Comparison of ENCODE assay signal across 14 cellular contexts in genomic region chrX:29487214-29487613, GRCh38.
DNase-seq lines count a peak whose midpoint lies in the region; ATAC-seq and TF ChIP-seq lines count a peak whose summit lies in the region.
"Had no signal": no experiment of that assay in that cellular context is flagged by ENCODE, and none has a peak within 500 bp of the region (broad histone marks: within the 10 kb centered on the region; RNA-seq: fewer than 3 reads in every experiment).

No MANE protein-coding gene starts in this region.

- no peak overlapping the region for H2AK5ac ChIP-seq in IMR-90 (ENCODE audit: low read depth, low read length)

- no peak overlapping the region for H2BK20ac ChIP-seq in IMR-90 (ENCODE audit: low read depth, low read length)

- no peak overlapping the region for H4K8ac ChIP-seq in IMR-90 (ENCODE audit: low read depth in 2 of 2, low read length in 2 of 2)

- in situ Hi-C loops in IMR-90 (cut with MboI; ENCODE audit: low sequenced_read_pairs), result no loop called here

- BruUV-seq in IMR-90 (replicated peaks; lab: Mats Ljungman, UMichigan), result no TSS peak

- no peaks in the 10 kb centered on the region for H3K27me3 ChIP-seq in BLaER1 treated with 17β-estradiol and CSF1 and Interleukin-3, amounts not matched to agents 10 nM and 100 nM
- no peaks in the 10 kb centered on the region for H3K27me3 ChIP-seq in IMR-90 (ENCODE audit: control insufficient read depth, insufficient read depth, low read length)
- H3K27me3 ChIP-seq: BE2C had no signal

- H3K4me1 ChIP-seq in BLaER1 treated with 17β-estradiol and CSF1 and Interleukin-3, amounts not matched to agents 10 nM and 100 nM, result peaks cover 55 to 78% (median 68%) of the 10 kb centered on the region in 10 experiments
- 0 out of 2 replicates have a peak, but pooled peaks cover 2% of the 10 kb centered on the region for H3K4me1 ChIP-seq in IMR-90 (ENCODE audit: control insufficient read depth, insufficient read depth, low read length)
- H3K4me1 ChIP-seq: BE2C, HAP-1 had no signal

- H3K56ac ChIP-seq in IMR-90 (ENCODE audit: extremely low read depth, insufficient read depth, low read length), result no peak overlapping the region

- H2BK5ac ChIP-seq in IMR-90 (ENCODE audit: low read depth, low read length, poor library complexity, severe bottlenecking), result no peak overlapping the region

- no peak overlapping the region for H4K5ac ChIP-seq in IMR-90 (ENCODE audit: low read depth, low read length)

- peak overlapping the region; percentile 55 to 94 (median 76) for H3K4me2 ChIP-seq in BLaER1 treated with 17β-estradiol and CSF1 and Interleukin-3, amounts not matched to agents 10 nM and 100 nM
- no peak overlapping the region for H3K4me2 ChIP-seq in IMR-90 (ENCODE audit: low read depth, low read length)

- H2BK120ac ChIP-seq in IMR-90 (ENCODE audit: low read depth, low read length), result no peak overlapping the region

- CTCF ChIA-PET in IMR-90 (lab: Yijun Ruan, JAX), result interaction anchor here (0.5 kb wide), 1 partner anchor 403 kb away, joined by 3 read pairs; no protein-coding TSS in a partner anchor
- CTCF ChIA-PET in RWPE1 (lab: Yijun Ruan, JAX), result no interaction called here

- H3K14ac ChIP-seq in IMR-90 (replicated peaks; ENCODE audit: low read depth, low read length), result no peak overlapping the region

- no peak overlapping the region for H3K23ac ChIP-seq in IMR-90 (ENCODE audit: low read depth, low read length)

- H3K9me3 ChIP-seq in BLaER1 treated with 17β-estradiol and CSF1 and Interleukin-3, amounts not matched to agents 10 nM and 100 nM (replicated peaks in 1 of 11), result no peaks in the 10 kb centered on the region
- no peaks in the 10 kb centered on the region for H3K9me3 ChIP-seq in IMR-90 (ENCODE audit: control insufficient read depth, insufficient read depth, low read length)
- H3K9me3 ChIP-seq: BE2C, Caco-2, HAP-1 had no signal

- H4K91ac ChIP-seq in IMR-90 (ENCODE audit: insufficient read depth, low read depth, low read length), result no peak overlapping the region

- no peak overlapping the region for H3K4me3 ChIP-seq in BLaER1 treated with 17β-estradiol and CSF1 and Interleukin-3, amounts not matched to agents 10 nM and 100 nM
- H3K4me3 ChIP-seq in IMR-90 (ENCODE audit: insufficient read depth, low read depth, low read length), result no peak overlapping the region
- H3K4me3 ChIP-seq: HAP-1 had no signal

- intact Hi-C loops in IMR-90 (cut with micrococcal nuclease), result no loop called here

- H4K20me1 ChIP-seq in BLaER1 treated with 17β-estradiol and CSF1 and Interleukin-3, amounts not matched to agents 10 nM and 100 nM, result no peaks in the 10 kb centered on the region
- no peaks in the 10 kb centered on the region for H4K20me1 ChIP-seq in IMR-90 (ENCODE audit: insufficient read depth, low read length)

- no peaks in the 10 kb centered on the region for H3K36me3 ChIP-seq in BLaER1 treated with 17β-estradiol and CSF1 and Interleukin-3, amounts not matched to agents 10 nM and 100 nM
- H3K36me3 ChIP-seq in IMR-90 (ENCODE audit: control insufficient read depth, insufficient read depth, low read length), result no peaks in the 10 kb centered on the region
- H3K36me3 ChIP-seq: BE2C, HAP-1 had no signal

- no CpG with 5 or more reads among the region's 2 CpGs for WGBS in IMR-90 (ENCODE audit: extremely low coverage in 2 of 2, insufficient read length in 1 of 2), 2 experiments

- no peaks in the 10 kb centered on the region for H3K9me1 ChIP-seq in IMR-90 (ENCODE audit: insufficient read depth, low read length)

- no peak overlapping the region for H3K18ac ChIP-seq in IMR-90 (ENCODE audit: low read depth, low read length)

- TF ChIP-seq CTCF in IMR-90 (conservative IDR thresholded peaks at IDR 0.05; ENCODE audit: low read depth, low read length), result no peak
- TF ChIP-seq CTCF in RWPE1 (conservative IDR thresholded peaks at IDR 0.05; ENCODE audit: low read depth), result no peak

- no peaks in the 10 kb centered on the region for H3K79me1 ChIP-seq in IMR-90 (ENCODE audit: low read depth in 1 of 2, low read length in 2 of 2)

- H3K9ac ChIP-seq in BLaER1 treated with 17β-estradiol and CSF1 and Interleukin-3, amounts not matched to agents 10 nM and 100 nM, result no peak overlapping the region; a peak in 2 of 22 replicates
- H3K9ac ChIP-seq in IMR-90 (ENCODE audit: low read depth, low read length), result no peak overlapping the region

- H2AK9ac ChIP-seq in IMR-90 (replicated peaks; ENCODE audit: low read depth, low read length, poor library complexity), result no peak overlapping the region

- no peak for ATAC-seq in IMR-90 (ENCODE audit: low read depth)
- ATAC-seq: HepG2 had no signal

- POLR2A ChIA-PET in IMR-90 (lab: Charles Lee; ENCODE audit: unreplicated experiment) (no interaction called here), RWPE1 (lab: Yijun Ruan, JAX; ENCODE audit: low non-redundant PET) (no interaction called here)

- no peak for TF ChIP-seq POLR2A in IMR-90 (IDR thresholded peaks at IDR 0.05; ENCODE audit: low read depth, low read length)

- H2BK15ac ChIP-seq in IMR-90 (ENCODE audit: low read depth, low read length), result no peak overlapping the region

- DNase-seq in IMR-90, result peak; percentile 12
- DNase-seq in astrocyte of the hippocampus (ENCODE audit: low read depth, low spot score), result peak; percentile 11
- DNase-seq in iris pigment epithelial cell (ENCODE audit: low read depth), result peak; percentile 14
- no peak for DNase-seq in stimulated activated CD4-positive, alpha-beta T cell treated with anti-CD3 and anti-CD28 coated beads, Interleukin-15, amount 100 ng/mL, for 24 hours
- DNase-seq in amniotic stem cell (lab: John Stamatoyannopoulos, UW), result no peak
- no peak for DNase-seq in RWPE1 (ENCODE audit: low spot score)
- no peak for DNase-seq in hepatic stellate cell (ENCODE audit: low spot score)
- DNase-seq: BE2C; Caco-2; CD8-positive, alpha-beta memory T cell; GF-D8 had no signal

- TF ChIP-seq RAD21 in IMR-90 (IDR thresholded peaks at IDR 0.05; ENCODE audit: low read length), result no peak

- dilution Hi-C loops in IMR-90 (cut with HindIII; ENCODE audit: low sequenced_read_pairs, unreplicated experiment), result no loop called here

- no peak overlapping the region for H3K4ac ChIP-seq in IMR-90 (ENCODE audit: low read depth, low read length)

- no peak overlapping the region for H2AFZ ChIP-seq in IMR-90 (replicated peaks; ENCODE audit: low read length, poor library complexity)

- H3K27ac ChIP-seq in BLaER1 treated with 17β-estradiol and CSF1 and Interleukin-3, amounts not matched to agents 10 nM and 100 nM, result peak overlapping the region; percentile 43 to 81 (median 72); a peak in 21 of 22 replicates
- H3K27ac ChIP-seq in IMR-90 (ENCODE audit: insufficient read depth, low read length) (no peak overlapping the region), RWPE1 (no peak overlapping the region)

TF ChIP-seq in IMR-90, 13 proteins besides CTCF, POLR2A, EP300 and RAD21:
- TF ChIP-seq RFX5 (IDR thresholded peaks at IDR 0.05; ENCODE audit: low read depth, low read length) (no peak), BHLHE40 (IDR thresholded peaks at IDR 0.05; ENCODE audit: low read depth, low read length) (no peak), MXI1 (IDR thresholded peaks at IDR 0.05; ENCODE audit: borderline replicate concordance, low read depth, low read length) (no peak), CEBPB (IDR thresholded peaks at IDR 0.05; ENCODE audit: low read depth, low read length) (no peak), RCOR1 (IDR thresholded peaks at IDR 0.05; ENCODE audit: insufficient replicate concordance, low read length) (no peak), CHD1 (IDR thresholded peaks at IDR 0.05; ENCODE audit: low read depth, low read length) (no peak), NFE2L2 (IDR thresholded peaks at IDR 0.05; ENCODE audit: low read depth, low read length) (no peak), USF2 (IDR thresholded peaks at IDR 0.05; ENCODE audit: low read depth, low read length) (no peak), MAFK (IDR thresholded peaks at IDR 0.05; ENCODE audit: low read depth, low read length) (no peak), FOS (IDR thresholded peaks at IDR 0.05; ENCODE audit: low read depth, low read length) (no peak), MAZ (IDR thresholded peaks at IDR 0.05; ENCODE audit: borderline replicate concordance, low read depth, low read length) (no peak), ELK1 (IDR thresholded peaks at IDR 0.05; ENCODE audit: borderline replicate concordance, low read depth, low read length) (no peak), SMC3 (IDR thresholded peaks at IDR 0.05; ENCODE audit: low read depth, low read length) (no peak)

Comparison
In these comparisons a context has a peak if more than half of its experiments do, and no peak if none do; other contexts are left out.
1. H3K27ac ChIP-seq: peak in BLaER1 treated with 17β-estradiol and CSF1 and Interleukin-3, amounts not matched to agents 10 nM and 100 nM (11 of 11); none in IMR-90 (single experiment) and RWPE1 (single experiment).
2. DNase-seq: peak in IMR-90 (single experiment), astrocyte of the hippocampus (single experiment) and iris pigment epithelial cell (single experiment); none in stimulated activated CD4-positive, alpha-beta T cell treated with anti-CD3 and anti-CD28 coated beads, Interleukin-15, amount 100 ng/mL, for 24 hours (single experiment), amniotic stem cell (single experiment), RWPE1 (single experiment) and hepatic stellate cell (single experiment).